In genomic region chr16:56384074-56384721, GRCh38 we compare ENCODE assay signal across 18 cellular contexts.
"Had no signal": no experiment of that assay in that cellular context is flagged by ENCODE, and none has a peak within 500 bp of the region (broad histone marks: within the 10 kb centered on the region; RNA-seq: fewer than 3 reads in every experiment).

No MANE protein-coding gene starts in this region.

- H3K27me3 Mint-ChIP-seq: activated CD4-positive, alpha-beta memory T cell treated with anti-CD3 and anti-CD28 coated beads, Interleukin-2, amount 10 ng/mL, durations not matched to agents 7 days and 5 days; activated CD4-positive, alpha-beta T cell treated with anti-CD3 and anti-CD28 coated beads for 36 hours; activated naive CD4-positive, alpha-beta T cell treated with anti-CD3 and anti-CD28 coated beads, Interleukin-2, amount 50 U/mL, for 24 hours; T-helper 17 cell had no signal

- FAIRE-seq: bronchial epithelial cell had no signal

- H3K27ac ChIP-seq: Peyer's patch had no signal

- H3K4me1 ChIP-seq: Peyer's patch had no signal

- H3K27me3 ChIP-seq: Peyer's patch had no signal

- H3K4me3 ChIP-seq: Peyer's patch had no signal

- H3K4me3 Mint-ChIP-seq: activated CD4-positive, alpha-beta memory T cell treated with anti-CD3 and anti-CD28 coated beads, Interleukin-2, amount 10 ng/mL, durations not matched to agents 7 days and 5 days; activated CD4-positive, alpha-beta T cell treated with anti-CD3 and anti-CD28 coated beads for 36 hours; activated naive CD4-positive, alpha-beta T cell treated with anti-CD3 and anti-CD28 coated beads, Interleukin-2, amount 50 U/mL, for 24 hours; T-helper 17 cell had no signal

- H3K27ac Mint-ChIP-seq: activated CD4-positive, alpha-beta memory T cell treated with anti-CD3 and anti-CD28 coated beads, Interleukin-2, amount 10 ng/mL, durations not matched to agents 7 days and 5 days; activated CD4-positive, alpha-beta T cell treated with anti-CD3 and anti-CD28 coated beads for 36 hours; activated naive CD4-positive, alpha-beta T cell treated with anti-CD3 and anti-CD28 coated beads, Interleukin-2, amount 50 U/mL, for 24 hours; T-helper 17 cell had no signal

- H3K4me1 Mint-ChIP-seq: activated CD4-positive, alpha-beta memory T cell treated with anti-CD3 and anti-CD28 coated beads, Interleukin-2, amount 10 ng/mL, durations not matched to agents 7 days and 5 days; activated CD4-positive, alpha-beta T cell treated with anti-CD3 and anti-CD28 coated beads for 36 hours; activated naive CD4-positive, alpha-beta T cell treated with anti-CD3 and anti-CD28 coated beads, Interleukin-2, amount 50 U/mL, for 24 hours had no signal

- DNase-seq: activated CD4-positive, alpha-beta memory T cell treated with anti-CD3 and anti-CD28 coated beads, Interleukin-2, amount 10 ng/mL, durations not matched to agents 7 days and 5 days; activated CD4-positive, alpha-beta T cell treated with anti-CD3 and anti-CD28 coated beads for 36 hours; activated CD4-positive, alpha-beta T cell treated with anti-CD3 and anti-CD28 coated beads, Interleukin-2, amount 50 U/mL, for 1 hour; activated effector memory CD4-positive, alpha-beta T cell treated with Interleukin-2 at 50 U/mL for 16 hours; activated naive CD4-positive, alpha-beta T cell; aorta; NCI-H1048; NCI-H146; NCI-H187 treated with DMSO at 0.1 percent for 48 hours; NCI-H2081 treated with DMSO at 0.1 percent for 48 hours; NCI-H446; NCI-H524; Peyer's patch; SIG-M5; T-helper 17 cell; T-helper 9 cell had no signal

- ATAC-seq: activated CD4-positive, alpha-beta T cell treated with anti-CD3 and anti-CD28 coated beads for 36 hours; T-helper 17 cell had no signal
